In genomic region chr10:10902951-10903350, GRCh38 we compare ENCODE assay signal across 26 cellular contexts.
"Had no signal": no experiment of that assay in that cellular context is flagged by ENCODE, and none has a peak within 500 bp of the region (broad histone marks: within the 10 kb centered on the region; RNA-seq: fewer than 3 reads in every experiment).

No MANE protein-coding gene starts in this region.

- H3K9me3 ChIP-seq: colonic mucosa, esophagus squamous epithelium, heart right ventricle, left lung, lower lobe of right lung, mucosa of descending colon had no signal

- DNase-seq: colonic mucosa; cortex of kidney; effector CD8-positive, alpha-beta T cell; effector memory CD8-positive, alpha-beta T cell; endodermal cell; erythroblast; esophagus squamous epithelium; foreskin keratinocyte; glutamatergic neuron; head of caudate nucleus; heart right ventricle; hippocampal formation; left cardiac atrium; left lung; left ventricle myocardium superior; lower lobe of right lung; mesenchymal stem cell; mucosa of descending colon; naive B cell; naive thymus-derived CD8-positive, alpha-beta T cell had no signal

- H3K4me3 ChIP-seq: colonic mucosa, esophagus squamous epithelium, heart right ventricle, left lung, lower lobe of right lung, mucosa of descending colon had no signal

- FAIRE-seq: endometrium, frontal cortex, islet of Langerhans, keratinocyte had no signal

- H3K27ac ChIP-seq: colonic mucosa, epithelial cell of prostate, esophagus squamous epithelium, foreskin keratinocyte, heart right ventricle, left lung, lower lobe of right lung had no signal

- ATAC-seq: effector memory CD8-positive, alpha-beta T cell; esophagus mucosa; heart right ventricle; left lung; left ventricle myocardium superior; lower lobe of right lung; mucosa of descending colon; naive thymus-derived CD8-positive, alpha-beta T cell had no signal

- H3K4me1 ChIP-seq: colonic mucosa, esophagus squamous epithelium, foreskin keratinocyte, heart right ventricle, left lung, lower lobe of right lung had no signal

- H3K27me3 ChIP-seq: colonic mucosa, esophagus squamous epithelium, foreskin keratinocyte, heart right ventricle, left lung had no signal

- H3K36me3 ChIP-seq: colonic mucosa, esophagus squamous epithelium, heart right ventricle, left lung, lower lobe of right lung had no signal
